22 cellular contexts compared by ENCODE assay signal in the genomic region with DNA sequence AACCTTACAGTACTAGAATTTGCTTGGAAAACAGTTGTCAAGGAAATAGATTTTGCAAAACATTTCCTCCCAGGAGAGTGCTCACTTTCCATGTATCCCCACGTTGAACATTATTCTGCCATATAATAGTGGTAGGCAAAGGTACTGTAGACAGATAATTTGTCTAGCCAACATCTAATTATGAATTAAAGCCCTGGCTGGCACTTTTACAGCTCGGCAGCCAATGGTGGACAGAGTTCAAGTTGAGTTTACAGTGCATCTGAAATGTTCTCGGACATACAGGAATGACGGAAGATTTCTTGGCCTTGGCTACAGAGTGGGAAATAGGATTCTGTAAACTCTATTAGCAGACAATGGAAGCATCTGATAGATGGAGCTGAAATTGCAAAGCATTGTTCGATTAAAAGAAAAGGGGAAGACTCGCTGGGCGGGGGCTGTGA. TPM values are rescaled to one million over a fixed set of nuclear protein-coding genes. Genes with fewer than 3 reads are reported as not detected.
DNase-seq lines count a peak whose midpoint lies in the region; ATAC-seq and TF ChIP-seq lines count a peak whose summit lies in the region.
"Had no signal": no experiment of that assay in that cellular context is flagged by ENCODE, and none has a peak within 500 bp of the region (broad histone marks: within the 10 kb centered on the region; RNA-seq: fewer than 3 reads in every experiment).

No MANE protein-coding gene starts in this region.

- H3K9me3 Mint-ChIP-seq in CD4-positive, alpha-beta T cell: no peaks in the 10 kb centered on the region
- H3K9me3 Mint-ChIP-seq in nephron: no peaks in the 10 kb centered on the region
- H3K9me3 Mint-ChIP-seq: activated CD4-positive, alpha-beta T cell treated with anti-CD3 and anti-CD28 coated beads, Interleukin-2, amount 10 ng/mL, durations not matched to agents 24 days and 14 days; activated T-cell treated with anti-CD3 and anti-CD28 coated beads, Interleukin-2, amount 50 U/mL, for 72 hours; CD4-positive, CD25-positive, alpha-beta regulatory T cell; dendritic cell treated with granulocyte-macrophage colony-stimulating factor and Interleukin-4, amounts not matched to agents 40 ng/mL and 50 ng/mL, for 4 days; natural killer cell treated with Interleukin-12 subunit alpha and Interleukin-12 subunit beta and Interleukin-15 and Interleukin-18, amount 100 ng/mL, for 72 hours had no signal

- H3K27me3 Mint-ChIP-seq in CD4-positive, alpha-beta T cell: no peaks in the 10 kb centered on the region
- H3K27me3 Mint-ChIP-seq in nephron (ENCODE audit: low read depth): peaks cover 6% of the 10 kb centered on the region
- H3K27me3 Mint-ChIP-seq: dendritic cell treated with granulocyte-macrophage colony-stimulating factor and Interleukin-4, amounts not matched to agents 40 ng/mL and 50 ng/mL, for 4 days; natural killer cell treated with Interleukin-12 subunit alpha and Interleukin-12 subunit beta and Interleukin-15 and Interleukin-18, amount 100 ng/mL, for 72 hours had no signal

- 76 to 81% methylated on average over 7 of the region's 7 CpGs for WGBS in thyroid gland, 2 donors

- H3K27ac ChIP-seq in CD4-positive, alpha-beta T cell (ENCODE audit: low read depth, low read length): no peak overlapping the region
- peak overlapping the region; percentile 40 for H3K27ac ChIP-seq in cardiac muscle cell
- H3K27ac ChIP-seq in thyroid gland: peak overlapping the region in 1 of 3 donors; percentile 51
- H3K27ac ChIP-seq: ovary, testis, vagina, VCaP had no signal

- no peak for ATAC-seq in CD4-positive, alpha-beta T cell (ENCODE audit: poor library complexity)
- ATAC-seq in HG02870 (IDR thresholded peaks at IDR 0.05; ENCODE audit: unreplicated experiment): no peak
- ATAC-seq: activated CD8-positive, alpha-beta memory T cell treated with anti-CD3 and anti-CD28 coated beads, Interleukin-2, amount 10 ng/mL, durations not matched to agents 7 days and 5 days; activated T-cell treated with anti-CD3 and anti-CD28 coated beads, Interleukin-2, amount 50 U/mL, for 72 hours; natural killer cell treated with Interleukin-12 subunit alpha and Interleukin-12 subunit beta and Interleukin-15 and Interleukin-18, amount 100 ng/mL, for 72 hours had no signal

- CTCF ChIA-PET in CD4-positive, alpha-beta T cell (lab: Charles Lee): interaction anchor here (1.3 to 4.1 kb wide), 2 partner anchors 12 to 45 kb away, joined by 6 to 15 read pairs; no protein-coding TSS in a partner anchor

- H3K9me3 ChIP-seq in CD4-positive, alpha-beta T cell (ENCODE audit: control insufficient read depth, low read length): no peaks in the 10 kb centered on the region
- H3K9me3 ChIP-seq in cardiac muscle cell (ENCODE audit: low read depth) (no peaks in the 10 kb centered on the region), thyroid gland (no peaks in the 10 kb centered on the region)
- H3K9me3 ChIP-seq: ovary, testis, vagina had no signal

- POLR2A ChIA-PET in CD4-positive, alpha-beta T cell (lab: Charles Lee): interaction anchor here (5.2 kb wide), 1 partner anchor 12 kb away, joined by 28 read pairs; no protein-coding TSS in a partner anchor

- H3K4me1 ChIP-seq in cardiac muscle cell (ENCODE audit: low read depth) (peaks cover 7% of the 10 kb centered on the region), thyroid gland (peaks cover 3 to 18% of the 10 kb centered on the region in 2 donors)
- H3K4me1 ChIP-seq: testis had no signal

- no peak for TF ChIP-seq CTCF in CD4-positive, alpha-beta T cell (IDR thresholded peaks at IDR 0.05)
- TF ChIP-seq CTCF in cardiac muscle cell (IDR thresholded peaks at IDR 0.05; ENCODE audit: low read depth, low read length) (no peak), nephron (IDR thresholded peaks at IDR 0.05; ENCODE audit: unreplicated experiment in 3 of 3) (no peak), thyroid gland (IDR thresholded peaks at IDR 0.05) (no peak)

- TF ChIP-seq POLR2A in erythroblast (IDR thresholded peaks at IDR 0.05; ENCODE audit: low read length): no peak
- TF ChIP-seq POLR2A in thyroid gland (IDR thresholded peaks at IDR 0.05): no peak

- no peaks in the 10 kb centered on the region for H3K27me3 ChIP-seq in CD4-positive, alpha-beta T cell (ENCODE audit: control insufficient read depth, insufficient read depth, low read length)
- H3K27me3 ChIP-seq in cardiac muscle cell (no peaks in the 10 kb centered on the region), thyroid gland (no peaks in the 10 kb centered on the region)
- H3K27me3 ChIP-seq: ovary, testis, vagina had no signal

- no peak for DNase-seq in CD4-positive, alpha-beta T cell
- DNase-seq in NCI-H2081 treated with DMSO at 0.1 percent for 48 hours (lab: John Stamatoyannopoulos, UW) (peak; percentile 59), cardiac muscle cell (ENCODE audit: low read depth in 1 of 2, low spot score in 1 of 2) (peak in 1 of 2 donors; percentile 33), erythroblast (lab: John Stamatoyannopoulos, UW) (no peak), thyroid gland (no peak)
- DNase-seq: activated CD4-positive, alpha-beta T cell treated with anti-CD3 and anti-CD28 coated beads, Interleukin-2, amount 10 ng/mL, durations not matched to agents 24 days and 14 days; activated CD8-positive, alpha-beta memory T cell treated with anti-CD3 and anti-CD28 coated beads, Interleukin-2, amount 10 ng/mL, durations not matched to agents 7 days and 5 days; activated naive CD4-positive, alpha-beta T cell treated with anti-CD3 and anti-CD28 coated beads, Interleukin-2, amount 50 U/mL, for 16 hours; activated T-cell treated with anti-CD3 and anti-CD28 coated beads, Interleukin-2, amount 50 U/mL, for 72 hours; caudate nucleus; CD4-positive, CD25-positive, alpha-beta regulatory T cell; NCI-H524 treated with DMSO at 0.1 percent for 48 hours; ovary; right cardiac atrium; stimulated activated naive CD4-positive, alpha-beta T cell treated with Interleukin-2 at 50 U/mL for 16 hours; testis had no signal

- H3K36me3 Mint-ChIP-seq in CD4-positive, alpha-beta T cell (ENCODE audit: low read depth): peaks cover 59% of the 10 kb centered on the region
- H3K36me3 Mint-ChIP-seq in nephron (ENCODE audit: low read depth): no peaks in the 10 kb centered on the region
- H3K36me3 Mint-ChIP-seq: natural killer cell treated with Interleukin-12 subunit alpha and Interleukin-12 subunit beta and Interleukin-15 and Interleukin-18, amount 100 ng/mL, for 72 hours had no signal

- no peaks in the 10 kb centered on the region for H3K36me3 ChIP-seq in cardiac muscle cell
- no peaks in the 10 kb centered on the region for H3K36me3 ChIP-seq in thyroid gland
- H3K36me3 ChIP-seq: ovary, vagina had no signal

- intact Hi-C loops in CD4-positive, alpha-beta T cell (cut with DNase I, micrococcal nuclease): no loop called here
- intact Hi-C loops in thyroid gland (cut with DNase I): no loop called here

- no peak overlapping the region for H3K4me3 ChIP-seq in cardiac muscle cell
- H3K4me3 ChIP-seq in thyroid gland (replicated peaks in 1 of 3): no peak overlapping the region
- H3K4me3 ChIP-seq: ovary, testis, vagina had no signal

- H3K4me3 Mint-ChIP-seq in CD4-positive, alpha-beta T cell: no peak overlapping the region
- H3K4me3 Mint-ChIP-seq in nephron: peak overlapping the region in 1 of 3 experiments; percentile 9
- H3K4me3 Mint-ChIP-seq: activated CD4-positive, alpha-beta T cell treated with anti-CD3 and anti-CD28 coated beads, Interleukin-2, amount 10 ng/mL, durations not matched to agents 24 days and 14 days; activated CD8-positive, alpha-beta memory T cell treated with anti-CD3 and anti-CD28 coated beads, Interleukin-2, amount 10 ng/mL, durations not matched to agents 7 days and 5 days; activated T-cell treated with anti-CD3 and anti-CD28 coated beads, Interleukin-2, amount 50 U/mL, for 72 hours; CD4-positive, CD25-positive, alpha-beta regulatory T cell; dendritic cell treated with granulocyte-macrophage colony-stimulating factor and Interleukin-4, amounts not matched to agents 40 ng/mL and 50 ng/mL, for 4 days; natural killer cell treated with Interleukin-12 subunit alpha and Interleukin-12 subunit beta and Interleukin-15 and Interleukin-18, amount 100 ng/mL, for 72 hours had no signal

- H3K4me1 Mint-ChIP-seq in CD4-positive, alpha-beta T cell (ENCODE audit: low read depth): peaks cover 88% of the 10 kb centered on the region
- H3K4me1 Mint-ChIP-seq in nephron: peaks cover 70% of the 10 kb centered on the region
- H3K4me1 Mint-ChIP-seq: activated CD8-positive, alpha-beta memory T cell treated with anti-CD3 and anti-CD28 coated beads, Interleukin-2, amount 10 ng/mL, durations not matched to agents 7 days and 5 days had no signal

- peak overlapping the region; percentile 96 for H3K27ac Mint-ChIP-seq in CD4-positive, alpha-beta T cell
- H3K27ac Mint-ChIP-seq in nephron: peak overlapping the region; percentile 21 to 84 (median 73)
- H3K27ac Mint-ChIP-seq: activated CD4-positive, alpha-beta T cell treated with anti-CD3 and anti-CD28 coated beads, Interleukin-2, amount 10 ng/mL, durations not matched to agents 24 days and 14 days; activated CD8-positive, alpha-beta memory T cell treated with anti-CD3 and anti-CD28 coated beads, Interleukin-2, amount 10 ng/mL, durations not matched to agents 7 days and 5 days; activated T-cell treated with anti-CD3 and anti-CD28 coated beads, Interleukin-2, amount 50 U/mL, for 72 hours; dendritic cell treated with granulocyte-macrophage colony-stimulating factor and Interleukin-4, amounts not matched to agents 40 ng/mL and 50 ng/mL, for 4 days; natural killer cell treated with Interleukin-12 subunit alpha and Interleukin-12 subunit beta and Interleukin-15 and Interleukin-18, amount 100 ng/mL, for 72 hours had no signal

RNA-seq across cellular contexts. Expression of gene MAN1C1, which starts 47.8 kb away (rescaled TPM):
- 10 to 100 TPM; 44.4 to 46.9 TPM for total RNA-seq in CD4-positive, alpha-beta T cell
- 85.7 and 118 TPM in 2 replicates for total RNA-seq in cardiac muscle cell
- 88.8 and 130 TPM in 2 replicates for polyA plus RNA-seq in cardiac muscle cell
- total RNA-seq in thyroid gland: 10 to 100 TPM; 28.1 to 60.4 (median 32.7) TPM
